Comparison of ENCODE assay signal across 2 cellular contexts in the genomic region with DNA sequence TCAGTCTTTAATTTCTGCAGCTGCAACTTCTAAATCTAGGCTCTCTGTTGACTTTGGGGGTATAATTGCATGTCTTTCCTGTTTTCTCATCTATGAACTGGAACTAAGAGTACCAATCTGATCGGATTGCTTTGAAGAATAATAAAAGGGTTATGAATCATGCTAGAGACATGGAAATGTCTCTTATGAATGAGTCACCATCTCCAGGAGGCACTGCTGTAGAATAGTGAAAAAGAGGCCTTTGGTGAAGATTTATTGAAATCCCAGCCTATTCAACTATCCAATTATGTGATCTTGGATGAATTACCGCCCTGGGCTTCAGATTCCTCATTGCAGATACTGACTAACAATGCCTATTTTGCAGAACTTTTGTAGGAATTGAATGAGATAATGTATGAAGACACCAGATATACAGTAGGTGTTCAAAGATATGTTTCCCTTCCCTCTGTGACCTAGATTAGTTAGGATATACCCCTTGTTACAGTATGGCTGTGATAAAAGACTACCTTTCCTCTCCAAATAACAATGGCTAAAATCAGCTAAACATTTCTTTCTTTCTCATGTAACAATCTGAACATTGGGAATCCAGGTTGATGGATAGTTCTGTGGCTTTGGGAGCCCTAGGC.
A peak's percentile ranks its signal among the peaks of the same experiment; 100 is the strongest.
TF ChIP-seq lines count a peak whose summit lies in the region.

No MANE protein-coding gene starts in this region.

TF ChIP-seq in SK-N-SH, 30 proteins besides CTCF, POLR2A, EP300 and RAD21 (continued from another document and continues in another):
- TF ChIP-seq, protein P1, sequence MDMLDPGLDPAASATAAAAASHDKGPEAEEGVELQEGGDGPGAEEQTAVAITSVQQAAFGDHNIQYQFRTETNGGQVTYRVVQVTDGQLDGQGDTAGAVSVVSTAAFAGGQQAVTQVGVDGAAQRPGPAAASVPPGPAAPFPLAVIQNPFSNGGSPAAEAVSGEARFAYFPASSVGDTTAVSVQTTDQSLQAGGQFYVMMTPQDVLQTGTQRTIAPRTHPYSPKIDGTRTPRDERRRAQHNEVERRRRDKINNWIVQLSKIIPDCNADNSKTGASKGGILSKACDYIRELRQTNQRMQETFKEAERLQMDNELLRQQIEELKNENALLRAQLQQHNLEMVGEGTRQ (IDR thresholded peaks at IDR 0.05; ENCODE audit: borderline replicate concordance, low read depth, low read length): no peak
- TF ChIP-seq, protein P2, sequence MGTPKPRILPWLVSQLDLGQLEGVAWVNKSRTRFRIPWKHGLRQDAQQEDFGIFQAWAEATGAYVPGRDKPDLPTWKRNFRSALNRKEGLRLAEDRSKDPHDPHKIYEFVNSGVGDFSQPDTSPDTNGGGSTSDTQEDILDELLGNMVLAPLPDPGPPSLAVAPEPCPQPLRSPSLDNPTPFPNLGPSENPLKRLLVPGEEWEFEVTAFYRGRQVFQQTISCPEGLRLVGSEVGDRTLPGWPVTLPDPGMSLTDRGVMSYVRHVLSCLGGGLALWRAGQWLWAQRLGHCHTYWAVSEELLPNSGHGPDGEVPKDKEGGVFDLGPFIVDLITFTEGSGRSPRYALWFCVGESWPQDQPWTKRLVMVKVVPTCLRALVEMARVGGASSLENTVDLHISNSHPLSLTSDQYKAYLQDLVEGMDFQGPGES (IDR thresholded peaks at IDR 0.05; ENCODE audit: low read depth, low read length): no peak
- TF ChIP-seq FOXM1 (IDR thresholded peaks at IDR 0.05; ENCODE audit: low read depth): peak; percentile 83
- peak; percentile 99 for TF ChIP-seq JUND (IDR thresholded peaks at IDR 0.05)
- TF ChIP-seq, protein P3, sequence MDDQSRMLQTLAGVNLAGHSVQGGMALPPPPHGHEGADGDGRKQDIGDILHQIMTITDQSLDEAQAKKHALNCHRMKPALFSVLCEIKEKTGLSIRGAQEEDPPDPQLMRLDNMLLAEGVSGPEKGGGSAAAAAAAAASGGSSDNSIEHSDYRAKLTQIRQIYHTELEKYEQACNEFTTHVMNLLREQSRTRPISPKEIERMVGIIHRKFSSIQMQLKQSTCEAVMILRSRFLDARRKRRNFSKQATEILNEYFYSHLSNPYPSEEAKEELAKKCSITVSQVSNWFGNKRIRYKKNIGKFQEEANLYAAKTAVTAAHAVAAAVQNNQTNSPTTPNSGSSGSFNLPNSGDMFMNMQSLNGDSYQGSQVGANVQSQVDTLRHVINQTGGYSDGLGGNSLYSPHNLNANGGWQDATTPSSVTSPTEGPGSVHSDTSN (IDR thresholded peaks at IDR 0.05): peak; percentile 95
- TF ChIP-seq FOSL2 (IDR thresholded peaks at IDR 0.05; ENCODE audit: borderline replicate concordance, low read depth): peak; percentile 99
- TF ChIP-seq MEF2A (IDR thresholded peaks at IDR 0.05; ENCODE audit: borderline replicate concordance, low read depth): peak; percentile 56
- no peak for TF ChIP-seq RCOR1 (IDR thresholded peaks at IDR 0.05; ENCODE audit: low read length)
- TF ChIP-seq NFIC (IDR thresholded peaks at IDR 0.05; ENCODE audit: borderline replicate concordance): peak; percentile 73
- TF ChIP-seq, protein P4, sequence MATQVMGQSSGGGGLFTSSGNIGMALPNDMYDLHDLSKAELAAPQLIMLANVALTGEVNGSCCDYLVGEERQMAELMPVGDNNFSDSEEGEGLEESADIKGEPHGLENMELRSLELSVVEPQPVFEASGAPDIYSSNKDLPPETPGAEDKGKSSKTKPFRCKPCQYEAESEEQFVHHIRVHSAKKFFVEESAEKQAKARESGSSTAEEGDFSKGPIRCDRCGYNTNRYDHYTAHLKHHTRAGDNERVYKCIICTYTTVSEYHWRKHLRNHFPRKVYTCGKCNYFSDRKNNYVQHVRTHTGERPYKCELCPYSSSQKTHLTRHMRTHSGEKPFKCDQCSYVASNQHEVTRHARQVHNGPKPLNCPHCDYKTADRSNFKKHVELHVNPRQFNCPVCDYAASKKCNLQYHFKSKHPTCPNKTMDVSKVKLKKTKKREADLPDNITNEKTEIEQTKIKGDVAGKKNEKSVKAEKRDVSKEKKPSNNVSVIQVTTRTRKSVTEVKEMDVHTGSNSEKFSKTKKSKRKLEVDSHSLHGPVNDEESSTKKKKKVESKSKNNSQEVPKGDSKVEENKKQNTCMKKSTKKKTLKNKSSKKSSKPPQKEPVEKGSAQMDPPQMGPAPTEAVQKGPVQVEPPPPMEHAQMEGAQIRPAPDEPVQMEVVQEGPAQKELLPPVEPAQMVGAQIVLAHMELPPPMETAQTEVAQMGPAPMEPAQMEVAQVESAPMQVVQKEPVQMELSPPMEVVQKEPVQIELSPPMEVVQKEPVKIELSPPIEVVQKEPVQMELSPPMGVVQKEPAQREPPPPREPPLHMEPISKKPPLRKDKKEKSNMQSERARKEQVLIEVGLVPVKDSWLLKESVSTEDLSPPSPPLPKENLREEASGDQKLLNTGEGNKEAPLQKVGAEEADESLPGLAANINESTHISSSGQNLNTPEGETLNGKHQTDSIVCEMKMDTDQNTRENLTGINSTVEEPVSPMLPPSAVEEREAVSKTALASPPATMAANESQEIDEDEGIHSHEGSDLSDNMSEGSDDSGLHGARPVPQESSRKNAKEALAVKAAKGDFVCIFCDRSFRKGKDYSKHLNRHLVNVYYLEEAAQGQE (IDR thresholded peaks at IDR 0.05; ENCODE audit: low read depth, low read length): no peak
- no peak for TF ChIP-seq ELF1 (IDR thresholded peaks at IDR 0.05)
- no peak for TF ChIP-seq EZH2phosphoT487 (IDR thresholded peaks at IDR 0.05; ENCODE audit: borderline replicate concordance, low read depth)
- TF ChIP-seq SMC3 (IDR thresholded peaks at IDR 0.05; ENCODE audit: low read depth, low read length): no peak
- peak; percentile 41; the same call in 1 of the 2 replicates for TF ChIP-seq POLR2AphosphoS5 (IDR thresholded peaks at IDR 0.05; ENCODE audit: low read depth, low read length)
- TF ChIP-seq, protein P5, sequence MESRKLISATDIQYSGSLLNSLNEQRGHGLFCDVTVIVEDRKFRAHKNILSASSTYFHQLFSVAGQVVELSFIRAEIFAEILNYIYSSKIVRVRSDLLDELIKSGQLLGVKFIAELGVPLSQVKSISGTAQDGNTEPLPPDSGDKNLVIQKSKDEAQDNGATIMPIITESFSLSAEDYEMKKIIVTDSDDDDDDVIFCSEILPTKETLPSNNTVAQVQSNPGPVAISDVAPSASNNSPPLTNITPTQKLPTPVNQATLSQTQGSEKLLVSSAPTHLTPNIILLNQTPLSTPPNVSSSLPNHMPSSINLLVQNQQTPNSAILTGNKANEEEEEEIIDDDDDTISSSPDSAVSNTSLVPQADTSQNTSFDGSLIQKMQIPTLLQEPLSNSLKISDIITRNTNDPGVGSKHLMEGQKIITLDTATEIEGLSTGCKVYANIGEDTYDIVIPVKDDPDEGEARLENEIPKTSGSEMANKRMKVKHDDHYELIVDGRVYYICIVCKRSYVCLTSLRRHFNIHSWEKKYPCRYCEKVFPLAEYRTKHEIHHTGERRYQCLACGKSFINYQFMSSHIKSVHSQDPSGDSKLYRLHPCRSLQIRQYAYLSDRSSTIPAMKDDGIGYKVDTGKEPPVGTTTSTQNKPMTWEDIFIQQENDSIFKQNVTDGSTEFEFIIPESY (IDR thresholded peaks at IDR 0.05; ENCODE audit: borderline replicate concordance, low read depth): peak; percentile 57; the same call in 1 of the 2 replicates
- no peak for TF ChIP-seq GATA2 (CRISPR knock-in tag; IDR thresholded peaks at IDR 0.05)
- no peak for TF ChIP-seq RFX5 (IDR thresholded peaks at IDR 0.05; ENCODE audit: low read length)
- TF ChIP-seq, protein P6, sequence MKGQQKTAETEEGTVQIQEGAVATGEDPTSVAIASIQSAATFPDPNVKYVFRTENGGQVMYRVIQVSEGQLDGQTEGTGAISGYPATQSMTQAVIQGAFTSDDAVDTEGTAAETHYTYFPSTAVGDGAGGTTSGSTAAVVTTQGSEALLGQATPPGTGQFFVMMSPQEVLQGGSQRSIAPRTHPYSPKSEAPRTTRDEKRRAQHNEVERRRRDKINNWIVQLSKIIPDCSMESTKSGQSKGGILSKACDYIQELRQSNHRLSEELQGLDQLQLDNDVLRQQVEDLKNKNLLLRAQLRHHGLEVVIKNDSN (IDR thresholded peaks at IDR 0.05; ENCODE audit: borderline replicate concordance, low read depth): no peak

TF ChIP-seq in GM23338, 12 proteins besides CTCF, POLR2A, EP300 and RAD21 (continued from another document and continues in another):
- TF ChIP-seq, protein P7, sequence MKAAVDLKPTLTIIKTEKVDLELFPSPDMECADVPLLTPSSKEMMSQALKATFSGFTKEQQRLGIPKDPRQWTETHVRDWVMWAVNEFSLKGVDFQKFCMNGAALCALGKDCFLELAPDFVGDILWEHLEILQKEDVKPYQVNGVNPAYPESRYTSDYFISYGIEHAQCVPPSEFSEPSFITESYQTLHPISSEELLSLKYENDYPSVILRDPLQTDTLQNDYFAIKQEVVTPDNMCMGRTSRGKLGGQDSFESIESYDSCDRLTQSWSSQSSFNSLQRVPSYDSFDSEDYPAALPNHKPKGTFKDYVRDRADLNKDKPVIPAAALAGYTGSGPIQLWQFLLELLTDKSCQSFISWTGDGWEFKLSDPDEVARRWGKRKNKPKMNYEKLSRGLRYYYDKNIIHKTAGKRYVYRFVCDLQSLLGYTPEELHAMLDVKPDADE (IDR thresholded peaks at IDR 0.05): no peak
- TF ChIP-seq ZNF331 (CRISPR knock-in tag; IDR thresholded peaks at IDR 0.05; ENCODE audit: low read depth) (no peak), POLR2AphosphoS5 (IDR thresholded peaks at IDR 0.05; ENCODE audit: low read depth) (no peak), STAT1 (IDR thresholded peaks at IDR 0.05; ENCODE audit: unreplicated experiment) (no peak), CREB1 (CRISPR knock-in tag; IDR thresholded peaks at IDR 0.05; ENCODE audit: low read depth) (no peak), EZH2 (IDR thresholded peaks at IDR 0.05; ENCODE audit: low read depth, unreplicated experiment) (no peak), NANOG (IDR thresholded peaks at IDR 0.05; ENCODE audit: borderline replicate concordance) (no peak), JUNB (IDR thresholded peaks at IDR 0.05; ENCODE audit: unreplicated experiment) (no peak)
- TF ChIP-seq, protein P8, sequence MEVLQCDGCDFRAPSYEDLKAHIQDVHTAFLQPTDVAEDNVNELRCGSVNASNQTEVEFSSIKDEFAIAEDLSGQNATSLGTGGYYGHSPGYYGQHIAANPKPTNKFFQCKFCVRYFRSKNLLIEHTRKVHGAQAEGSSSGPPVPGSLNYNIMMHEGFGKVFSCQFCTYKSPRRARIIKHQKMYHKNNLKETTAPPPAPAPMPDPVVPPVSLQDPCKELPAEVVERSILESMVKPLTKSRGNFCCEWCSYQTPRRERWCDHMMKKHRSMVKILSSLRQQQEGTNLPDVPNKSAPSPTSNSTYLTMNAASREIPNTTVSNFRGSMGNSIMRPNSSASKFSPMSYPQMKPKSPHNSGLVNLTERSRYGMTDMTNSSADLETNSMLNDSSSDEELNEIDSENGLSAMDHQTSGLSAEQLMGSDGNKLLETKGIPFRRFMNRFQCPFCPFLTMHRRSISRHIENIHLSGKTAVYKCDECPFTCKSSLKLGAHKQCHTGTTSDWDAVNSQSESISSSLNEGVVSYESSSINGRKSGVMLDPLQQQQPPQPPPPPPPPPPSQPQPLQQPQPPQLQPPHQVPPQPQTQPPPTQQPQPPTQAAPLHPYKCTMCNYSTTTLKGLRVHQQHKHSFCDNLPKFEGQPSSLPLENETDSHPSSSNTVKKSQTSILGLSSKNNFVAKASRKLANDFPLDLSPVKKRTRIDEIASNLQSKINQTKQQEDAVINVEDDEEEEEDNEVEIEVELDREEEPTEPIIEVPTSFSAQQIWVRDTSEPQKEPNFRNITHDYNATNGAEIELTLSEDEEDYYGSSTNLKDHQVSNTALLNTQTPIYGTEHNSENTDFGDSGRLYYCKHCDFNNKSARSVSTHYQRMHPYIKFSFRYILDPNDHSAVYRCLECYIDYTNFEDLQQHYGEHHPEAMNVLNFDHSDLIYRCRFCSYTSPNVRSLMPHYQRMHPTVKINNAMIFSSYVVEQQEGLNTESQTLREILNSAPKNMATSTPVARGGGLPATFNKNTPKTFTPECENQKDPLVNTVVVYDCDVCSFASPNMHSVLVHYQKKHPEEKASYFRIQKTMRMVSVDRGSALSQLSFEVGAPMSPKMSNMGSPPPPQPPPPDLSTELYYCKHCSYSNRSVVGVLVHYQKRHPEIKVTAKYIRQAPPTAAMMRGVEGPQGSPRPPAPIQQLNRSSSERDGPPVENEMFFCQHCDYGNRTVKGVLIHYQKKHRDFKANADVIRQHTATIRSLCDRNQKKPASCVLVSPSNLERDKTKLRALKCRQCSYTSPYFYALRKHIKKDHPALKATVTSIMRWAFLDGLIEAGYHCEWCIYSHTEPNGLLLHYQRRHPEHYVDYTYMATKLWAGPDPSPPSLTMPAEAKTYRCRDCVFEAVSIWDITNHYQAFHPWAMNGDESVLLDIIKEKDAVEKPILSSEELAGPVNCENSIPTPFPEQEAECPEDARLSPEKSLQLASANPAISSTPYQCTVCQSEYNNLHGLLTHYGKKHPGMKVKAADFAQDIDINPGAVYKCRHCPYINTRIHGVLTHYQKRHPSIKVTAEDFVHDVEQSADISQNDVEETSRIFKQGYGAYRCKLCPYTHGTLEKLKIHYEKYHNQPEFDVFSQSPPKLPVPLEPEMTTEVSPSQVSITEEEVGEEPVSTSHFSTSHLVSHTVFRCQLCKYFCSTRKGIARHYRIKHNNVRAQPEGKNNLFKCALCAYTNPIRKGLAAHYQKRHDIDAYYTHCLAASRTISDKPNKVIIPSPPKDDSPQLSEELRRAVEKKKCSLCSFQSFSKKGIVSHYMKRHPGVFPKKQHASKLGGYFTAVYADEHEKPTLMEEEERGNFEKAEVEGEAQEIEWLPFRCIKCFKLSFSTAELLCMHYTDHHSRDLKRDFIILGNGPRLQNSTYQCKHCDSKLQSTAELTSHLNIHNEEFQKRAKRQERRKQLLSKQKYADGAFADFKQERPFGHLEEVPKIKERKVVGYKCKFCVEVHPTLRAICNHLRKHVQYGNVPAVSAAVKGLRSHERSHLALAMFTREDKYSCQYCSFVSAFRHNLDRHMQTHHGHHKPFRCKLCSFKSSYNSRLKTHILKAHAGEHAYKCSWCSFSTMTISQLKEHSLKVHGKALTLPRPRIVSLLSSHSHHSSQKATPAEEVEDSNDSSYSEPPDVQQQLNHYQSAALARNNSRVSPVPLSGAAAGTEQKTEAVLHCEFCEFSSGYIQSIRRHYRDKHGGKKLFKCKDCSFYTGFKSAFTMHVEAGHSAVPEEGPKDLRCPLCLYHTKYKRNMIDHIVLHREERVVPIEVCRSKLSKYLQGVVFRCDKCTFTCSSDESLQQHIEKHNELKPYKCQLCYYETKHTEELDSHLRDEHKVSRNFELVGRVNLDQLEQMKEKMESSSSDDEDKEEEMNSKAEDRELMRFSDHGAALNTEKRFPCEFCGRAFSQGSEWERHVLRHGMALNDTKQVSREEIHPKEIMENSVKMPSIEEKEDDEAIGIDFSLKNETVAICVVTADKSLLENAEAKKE (CRISPR knock-in tag; IDR thresholded peaks at IDR 0.05): no peak
- TF ChIP-seq, protein P4 (IDR thresholded peaks at IDR 0.05; ENCODE audit: unreplicated experiment): no peak
